ENCODE assay signal across 26 cellular contexts in the genomic region with DNA sequence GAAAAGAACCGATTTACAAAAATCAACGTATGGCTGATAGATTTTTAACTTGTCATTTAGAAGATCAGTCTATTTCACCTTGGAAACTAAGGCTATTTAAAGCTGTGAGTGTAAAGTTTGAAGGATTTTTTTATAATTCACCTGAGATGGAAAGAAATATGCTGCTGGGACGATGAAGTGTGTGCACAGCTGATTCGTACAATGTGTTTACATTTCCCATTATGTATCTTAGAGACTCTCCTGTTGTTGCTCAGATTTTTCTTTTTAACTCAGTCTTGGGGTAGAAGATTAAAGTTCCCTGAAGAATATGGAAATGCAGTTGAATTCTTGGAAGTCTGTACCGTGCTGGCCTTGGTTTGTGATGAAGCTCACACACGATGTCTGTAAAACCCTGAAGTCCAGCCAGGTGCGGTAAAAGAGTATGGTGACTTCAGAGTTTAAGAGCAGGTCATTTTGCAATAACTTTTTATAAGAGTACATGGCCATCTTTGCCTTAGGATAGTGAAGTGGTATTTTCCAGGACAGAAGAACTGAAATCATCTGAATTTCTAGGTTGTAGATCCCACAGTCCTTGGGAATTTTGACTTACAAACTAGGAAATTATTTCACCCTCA.
"Had no signal": no experiment of that assay in that cellular context is flagged by ENCODE, and none has a peak within 500 bp of the region (broad histone marks: within the 10 kb centered on the region; RNA-seq: fewer than 3 reads in every experiment).

No MANE protein-coding gene starts in this region.

- H3K27me3 Mint-ChIP-seq: naive thymus-derived CD4-positive, alpha-beta T cell; natural killer cell treated with Interleukin-12 subunit alpha and Interleukin-12 subunit beta and Interleukin-15 and Interleukin-18, amount 100 ng/mL, for 72 hours; stimulated activated memory B cell treated with anti-CD40 and anti-IgM and Interleukin-4, amounts not matched to agents 10 μg/mL and 1 μg/mL and 100 μg/mL, for 72 hours; stimulated activated naive CD8-positive, alpha-beta T cell treated with anti-CD3 and anti-CD28 coated beads, Interleukin-15, amount 100 ng/mL, for 72 hours had no signal

- H3K4me3 ChIP-seq: hepatocyte, lung, mucosa of descending colon, right atrium auricular region, right lobe of liver, smooth muscle cell, tibial nerve, uterus had no signal

- H3K27ac Mint-ChIP-seq: natural killer cell treated with Interleukin-12 subunit alpha and Interleukin-12 subunit beta and Interleukin-15 and Interleukin-18, amount 100 ng/mL, for 72 hours; progenitor cell of endocrine pancreas; stimulated activated naive CD8-positive, alpha-beta T cell treated with anti-CD3 and anti-CD28 coated beads, Interleukin-15, amount 100 ng/mL, for 72 hours; type B pancreatic cell had no signal

- ATAC-seq: left cardiac atrium; left lobe of liver; mucosa of descending colon; naive thymus-derived CD4-positive, alpha-beta T cell; natural killer cell treated with Interleukin-12 subunit alpha and Interleukin-12 subunit beta and Interleukin-15 and Interleukin-18, amount 100 ng/mL, for 72 hours; right lobe of liver; stimulated activated memory B cell treated with anti-CD40 and anti-IgM and Interleukin-4, amounts not matched to agents 10 μg/mL and 1 μg/mL and 100 μg/mL, for 72 hours; stimulated activated naive CD8-positive, alpha-beta T cell treated with anti-CD3 and anti-CD28 coated beads, Interleukin-15, amount 100 ng/mL, for 72 hours had no signal

- H3K4me3 Mint-ChIP-seq: naive thymus-derived CD4-positive, alpha-beta T cell; natural killer cell treated with Interleukin-12 subunit alpha and Interleukin-12 subunit beta and Interleukin-15 and Interleukin-18, amount 100 ng/mL, for 72 hours; stimulated activated memory B cell treated with anti-CD40 and anti-IgM and Interleukin-4, amounts not matched to agents 10 μg/mL and 1 μg/mL and 100 μg/mL, for 72 hours; stimulated activated naive CD8-positive, alpha-beta T cell treated with anti-CD3 and anti-CD28 coated beads, Interleukin-15, amount 100 ng/mL, for 72 hours; type B pancreatic cell had no signal

- H3K9me3 Mint-ChIP-seq: naive thymus-derived CD4-positive, alpha-beta T cell; natural killer cell treated with Interleukin-12 subunit alpha and Interleukin-12 subunit beta and Interleukin-15 and Interleukin-18, amount 100 ng/mL, for 72 hours; stimulated activated memory B cell treated with anti-CD40 and anti-IgM and Interleukin-4, amounts not matched to agents 10 μg/mL and 1 μg/mL and 100 μg/mL, for 72 hours; stimulated activated naive CD8-positive, alpha-beta T cell treated with anti-CD3 and anti-CD28 coated beads, Interleukin-15, amount 100 ng/mL, for 72 hours; type B pancreatic cell had no signal

- H3K4me2 ChIP-seq: hepatocyte, smooth muscle cell had no signal

- H3K36me3 ChIP-seq: right atrium auricular region, right lobe of liver, tibial nerve, uterus had no signal

- H3K4me1 ChIP-seq: right lobe of liver, uterus had no signal

- DNase-seq: kidney glomerular epithelial cell; left cardiac atrium; midbrain; mucosa of descending colon; naive thymus-derived CD4-positive, alpha-beta T cell; nucleus accumbens; right lobe of liver; stimulated activated CD4-positive, alpha-beta T cell treated with anti-CD3 and anti-CD28 coated beads, Interleukin-1b, Interleukin-23, amount 100 ng/mL, for 48 hours; stimulated activated CD4-positive, alpha-beta T cell treated with anti-CD3 and anti-CD28 coated beads, Interleukin-2, amount 100 ng/mL, for 48 hours; stimulated activated CD4-positive, alpha-beta T cell treated with anti-CD3 and anti-CD28 coated beads, Interleukin-4, amount 100 ng/mL, for 4 hours; stimulated activated CD8-positive, alpha-beta memory T cell treated with anti-CD3 and anti-CD28 coated beads, Interleukin-4, amount 100 ng/mL, for 48 hours; stimulated activated naive CD4-positive, alpha-beta T cell treated with Interleukin-2 at 50 U/mL for 16 hours; stimulated activated naive CD8-positive, alpha-beta T cell treated with anti-CD3 and anti-CD28 coated beads, Interleukin-15, amount 100 ng/mL, for 72 hours; substantia nigra; uterus had no signal

- H3K27me3 ChIP-seq: hepatocyte, right atrium auricular region, right lobe of liver, tibial nerve, uterus had no signal

- H3K79me2 ChIP-seq: hepatocyte had no signal

- H3K36me3 Mint-ChIP-seq: natural killer cell treated with Interleukin-12 subunit alpha and Interleukin-12 subunit beta and Interleukin-15 and Interleukin-18, amount 100 ng/mL, for 72 hours; type B pancreatic cell had no signal

- H3K9me3 ChIP-seq: mucosa of descending colon, right atrium auricular region, right lobe of liver, tibial nerve, uterus had no signal

- H3K27ac ChIP-seq: hepatocyte, right atrium auricular region, right lobe of liver, tibial nerve, uterus had no signal

- H2AFZ ChIP-seq: hepatocyte had no signal

- FAIRE-seq: keratinocyte had no signal
